In the genomic region with DNA sequence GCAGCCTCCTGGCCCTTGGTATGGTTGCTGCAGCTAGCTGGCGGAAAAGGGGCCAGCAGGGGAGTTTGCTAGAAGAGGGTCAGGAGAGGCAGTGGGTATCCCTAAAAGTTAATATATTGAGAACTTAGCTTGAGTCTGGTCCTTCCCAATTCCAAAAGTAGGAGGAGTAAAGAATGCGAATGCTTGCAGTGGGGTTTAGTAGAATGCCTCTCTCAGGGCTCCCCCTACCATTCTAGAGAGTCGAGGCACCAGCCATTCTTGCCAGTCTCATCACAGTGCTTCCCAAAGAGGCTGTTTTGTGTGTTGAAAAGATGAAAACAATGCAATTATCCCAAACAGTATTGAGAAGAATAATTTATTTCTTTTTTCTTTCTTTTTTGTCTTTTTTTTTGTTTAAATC, we compare ENCODE assay signal across 1 cellular context.
TF ChIP-seq lines count a peak whose summit lies in the region.

No MANE protein-coding gene starts in this region.

TF ChIP-seq in GM23338, 12 proteins besides CTCF, POLR2A, EP300 and RAD21 (continued from another document):
- TF ChIP-seq, protein P1, sequence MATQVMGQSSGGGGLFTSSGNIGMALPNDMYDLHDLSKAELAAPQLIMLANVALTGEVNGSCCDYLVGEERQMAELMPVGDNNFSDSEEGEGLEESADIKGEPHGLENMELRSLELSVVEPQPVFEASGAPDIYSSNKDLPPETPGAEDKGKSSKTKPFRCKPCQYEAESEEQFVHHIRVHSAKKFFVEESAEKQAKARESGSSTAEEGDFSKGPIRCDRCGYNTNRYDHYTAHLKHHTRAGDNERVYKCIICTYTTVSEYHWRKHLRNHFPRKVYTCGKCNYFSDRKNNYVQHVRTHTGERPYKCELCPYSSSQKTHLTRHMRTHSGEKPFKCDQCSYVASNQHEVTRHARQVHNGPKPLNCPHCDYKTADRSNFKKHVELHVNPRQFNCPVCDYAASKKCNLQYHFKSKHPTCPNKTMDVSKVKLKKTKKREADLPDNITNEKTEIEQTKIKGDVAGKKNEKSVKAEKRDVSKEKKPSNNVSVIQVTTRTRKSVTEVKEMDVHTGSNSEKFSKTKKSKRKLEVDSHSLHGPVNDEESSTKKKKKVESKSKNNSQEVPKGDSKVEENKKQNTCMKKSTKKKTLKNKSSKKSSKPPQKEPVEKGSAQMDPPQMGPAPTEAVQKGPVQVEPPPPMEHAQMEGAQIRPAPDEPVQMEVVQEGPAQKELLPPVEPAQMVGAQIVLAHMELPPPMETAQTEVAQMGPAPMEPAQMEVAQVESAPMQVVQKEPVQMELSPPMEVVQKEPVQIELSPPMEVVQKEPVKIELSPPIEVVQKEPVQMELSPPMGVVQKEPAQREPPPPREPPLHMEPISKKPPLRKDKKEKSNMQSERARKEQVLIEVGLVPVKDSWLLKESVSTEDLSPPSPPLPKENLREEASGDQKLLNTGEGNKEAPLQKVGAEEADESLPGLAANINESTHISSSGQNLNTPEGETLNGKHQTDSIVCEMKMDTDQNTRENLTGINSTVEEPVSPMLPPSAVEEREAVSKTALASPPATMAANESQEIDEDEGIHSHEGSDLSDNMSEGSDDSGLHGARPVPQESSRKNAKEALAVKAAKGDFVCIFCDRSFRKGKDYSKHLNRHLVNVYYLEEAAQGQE (IDR thresholded peaks at IDR 0.05; ENCODE audit: unreplicated experiment): no peak
- TF ChIP-seq NANOG (IDR thresholded peaks at IDR 0.05; ENCODE audit: borderline replicate concordance): no peak
